ENCODE assay signal across 15 cellular contexts in the genomic region with DNA sequence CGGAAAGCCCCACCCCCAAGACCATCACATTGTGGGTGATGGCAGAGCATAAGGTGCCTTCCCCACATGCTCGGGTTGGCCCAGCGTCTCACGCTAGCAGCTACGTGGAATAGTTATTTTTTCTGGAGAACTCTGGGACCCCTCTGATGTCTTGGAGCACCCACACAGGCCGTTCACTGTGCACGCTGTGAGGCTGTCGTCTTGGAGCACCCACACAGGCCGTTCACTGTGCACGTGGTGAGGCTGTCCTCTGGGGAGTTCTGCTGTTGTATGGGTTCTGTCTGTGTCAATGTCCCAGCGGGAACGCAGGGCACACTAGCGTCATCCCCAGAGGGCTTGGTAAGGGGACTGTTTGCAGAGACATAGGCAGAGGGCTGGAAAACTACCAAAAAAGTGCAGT.
"Had no signal": no experiment of that assay in that cellular context is flagged by ENCODE, and none has a peak within 500 bp of the region (broad histone marks: within the 10 kb centered on the region; RNA-seq: fewer than 3 reads in every experiment).

No MANE protein-coding gene starts in this region.

- H3K9ac ChIP-seq: parathyroid adenoma had no signal

- H2AFZ ChIP-seq: parathyroid adenoma had no signal

- FAIRE-seq: bronchial epithelial cell had no signal

- H3K27me3 ChIP-seq: ascending aorta, esophagus squamous epithelium had no signal

- ATAC-seq: stimulated activated naive CD8-positive, alpha-beta T cell treated with anti-CD3 and anti-CD28 coated beads, Interleukin-15, Interleukin-2, amounts not matched to agents 100 U/mL and 50 U/mL, for 24 hours had no signal

- DNase-seq: activated CD4-positive, CD25-positive, alpha-beta regulatory T cell; activated naive CD4-positive, alpha-beta T cell; activated naive CD8-positive, alpha-beta T cell treated with anti-CD3 and anti-CD28 coated beads, Interleukin-2, amount 10 ng/mL, durations not matched to agents 7 days and 5 days; activated T-cell treated with anti-CD3 and anti-CD28 coated beads for 4 hours; esophagus squamous epithelium; naive B cell; retina; stimulated activated CD4-positive, alpha-beta T cell treated with anti-CD3 and anti-CD28 coated beads, Interleukin-15, amount 100 ng/mL, for 24 hours; stimulated activated CD4-positive, alpha-beta T cell treated with anti-CD3 and anti-CD28 coated beads, Interleukin-4, amount 100 ng/mL, for 24 hours; stimulated activated naive CD8-positive, alpha-beta T cell treated with anti-CD3 and anti-CD28 coated beads, Interleukin-15, Interleukin-2, amounts not matched to agents 100 U/mL and 50 U/mL, for 24 hours had no signal

- H3K4me3 ChIP-seq: ascending aorta, esophagus squamous epithelium, SK-N-MC, thoracic aorta had no signal

- H3K9me3 ChIP-seq: ascending aorta, esophagus squamous epithelium, thoracic aorta had no signal

- H3K36me3 ChIP-seq: ascending aorta, esophagus squamous epithelium, thoracic aorta had no signal

- H3K79me2 ChIP-seq: parathyroid adenoma had no signal

- H3K27ac ChIP-seq: ascending aorta, esophagus squamous epithelium, parathyroid adenoma, SK-N-MC, thoracic aorta had no signal
